1 cellular context compared by ENCODE assay signal in the genomic region with DNA sequence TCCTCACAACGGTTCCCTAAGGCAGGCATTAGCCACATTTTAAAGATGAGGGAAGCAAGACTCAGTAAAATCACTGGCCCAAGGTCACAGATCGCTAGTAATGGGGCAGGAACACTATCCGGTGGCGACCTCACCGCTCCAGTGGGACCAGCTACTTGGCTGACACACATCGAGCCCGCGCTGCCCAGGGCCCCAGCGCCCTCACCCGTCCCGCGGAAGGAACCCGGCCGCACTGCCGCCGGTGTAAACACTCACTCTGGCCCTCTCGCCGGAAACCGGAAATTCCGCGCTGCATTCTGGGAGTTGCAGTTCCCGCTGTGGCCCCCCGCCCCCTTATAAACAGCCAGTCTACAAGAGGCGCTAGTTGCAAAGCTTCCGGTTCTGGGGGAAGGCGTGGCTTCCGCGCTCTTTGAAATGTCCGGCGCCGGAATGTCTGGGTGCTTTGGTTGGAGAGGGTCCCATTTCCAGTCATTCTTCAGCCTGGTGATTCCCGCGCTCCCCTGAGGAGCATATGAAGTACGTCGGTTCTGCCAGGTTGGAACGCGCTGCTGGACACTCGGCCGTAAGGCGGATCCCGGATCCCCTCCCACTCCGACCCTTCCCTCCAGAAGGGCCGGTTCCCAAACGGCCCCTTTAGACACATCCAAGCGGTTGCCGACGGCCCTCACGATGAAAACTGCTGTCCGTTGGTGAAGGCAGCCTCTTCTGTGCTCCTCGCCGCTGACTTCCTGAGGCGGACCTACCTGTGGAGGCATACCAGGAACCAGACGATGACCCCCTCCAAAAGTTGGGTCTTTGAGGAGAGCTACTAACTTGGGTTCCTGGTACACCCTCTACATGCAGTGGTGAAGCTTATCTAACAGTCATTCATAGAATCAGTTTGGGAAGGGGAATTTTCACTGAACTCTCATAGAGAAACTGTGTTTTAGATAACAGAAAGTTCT.
TF ChIP-seq lines count a peak whose summit lies in the region.

A gene with protein sequence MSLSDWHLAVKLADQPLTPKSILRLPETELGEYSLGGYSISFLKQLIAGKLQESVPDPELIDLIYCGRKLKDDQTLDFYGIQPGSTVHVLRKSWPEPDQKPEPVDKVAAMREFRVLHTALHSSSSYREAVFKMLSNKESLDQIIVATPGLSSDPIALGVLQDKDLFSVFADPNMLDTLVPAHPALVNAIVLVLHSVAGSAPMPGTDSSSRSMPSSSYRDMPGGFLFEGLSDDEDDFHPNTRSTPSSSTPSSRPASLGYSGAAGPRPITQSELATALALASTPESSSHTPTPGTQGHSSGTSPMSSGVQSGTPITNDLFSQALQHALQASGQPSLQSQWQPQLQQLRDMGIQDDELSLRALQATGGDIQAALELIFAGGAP (minus strand): TSS at position 258 of the 944 bp plus-strand sequence. CDS start 2,293 bp downstream, outside the sequence.

TF ChIP-seq in HEK293, 187 proteins besides CTCF, POLR2A, EP300 and RAD21 (continued from another document and continues in another):
- TF ChIP-seq, protein P1, sequence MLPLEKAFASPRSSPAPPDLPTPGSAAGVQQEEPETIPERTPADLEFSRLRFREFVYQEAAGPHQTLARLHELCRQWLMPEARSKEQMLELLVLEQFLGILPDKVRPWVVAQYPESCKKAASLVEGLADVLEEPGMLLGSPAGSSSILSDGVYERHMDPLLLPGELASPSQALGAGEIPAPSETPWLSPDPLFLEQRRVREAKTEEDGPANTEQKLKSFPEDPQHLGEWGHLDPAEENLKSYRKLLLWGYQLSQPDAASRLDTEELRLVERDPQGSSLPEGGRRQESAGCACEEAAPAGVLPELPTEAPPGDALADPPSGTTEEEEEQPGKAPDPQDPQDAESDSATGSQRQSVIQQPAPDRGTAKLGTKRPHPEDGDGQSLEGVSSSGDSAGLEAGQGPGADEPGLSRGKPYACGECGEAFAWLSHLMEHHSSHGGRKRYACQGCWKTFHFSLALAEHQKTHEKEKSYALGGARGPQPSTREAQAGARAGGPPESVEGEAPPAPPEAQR (tag by site-specific recombination; IDR thresholded peaks at IDR 0.05) = no peak
- TF ChIP-seq, protein P2, sequence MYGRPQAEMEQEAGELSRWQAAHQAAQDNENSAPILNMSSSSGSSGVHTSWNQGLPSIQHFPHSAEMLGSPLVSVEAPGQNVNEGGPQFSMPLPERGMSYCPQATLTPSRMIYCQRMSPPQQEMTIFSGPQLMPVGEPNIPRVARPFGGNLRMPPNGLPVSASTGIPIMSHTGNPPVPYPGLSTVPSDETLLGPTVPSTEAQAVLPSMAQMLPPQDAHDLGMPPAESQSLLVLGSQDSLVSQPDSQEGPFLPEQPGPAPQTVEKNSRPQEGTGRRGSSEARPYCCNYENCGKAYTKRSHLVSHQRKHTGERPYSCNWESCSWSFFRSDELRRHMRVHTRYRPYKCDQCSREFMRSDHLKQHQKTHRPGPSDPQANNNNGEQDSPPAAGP (tag by site-specific recombination; IDR thresholded peaks at IDR 0.05) = peak; percentile 51; the same call in 1 of the 2 replicates
- TF ChIP-seq ZNF24 (tag by site-specific recombination; IDR thresholded peaks at IDR 0.05) = peak; percentile 80
- peak; percentile 86 for TF ChIP-seq KLF8 (tag by site-specific recombination; IDR thresholded peaks at IDR 0.05)
- TF ChIP-seq ZFP41 (tag by site-specific recombination; IDR thresholded peaks at IDR 0.05; ENCODE audit: borderline replicate concordance) = no peak
- no peak for TF ChIP-seq ZNF837 (tag by site-specific recombination; IDR thresholded peaks at IDR 0.05)
- TF ChIP-seq IKZF3 (tag by site-specific recombination; IDR thresholded peaks at IDR 0.05) = peak; percentile 78; the same call in 1 of the 2 replicates
- no peak for TF ChIP-seq YY2 (tag by site-specific recombination; IDR thresholded peaks at IDR 0.05)
- TF ChIP-seq ZNF175 (tag by site-specific recombination; IDR thresholded peaks at IDR 0.05) = no peak
- TF ChIP-seq ZNF311 (tag by site-specific recombination; IDR thresholded peaks at IDR 0.05; ENCODE audit: borderline replicate concordance) = no peak
- TF ChIP-seq TCF7L2 (IDR thresholded peaks at IDR 0.05; ENCODE audit: borderline replicate concordance, low read depth, low read length) = peak; percentile 92
- TF ChIP-seq ZNF214 (tag by site-specific recombination; IDR thresholded peaks at IDR 0.05; ENCODE audit: borderline replicate concordance) = no peak
- TF ChIP-seq, protein P3, sequence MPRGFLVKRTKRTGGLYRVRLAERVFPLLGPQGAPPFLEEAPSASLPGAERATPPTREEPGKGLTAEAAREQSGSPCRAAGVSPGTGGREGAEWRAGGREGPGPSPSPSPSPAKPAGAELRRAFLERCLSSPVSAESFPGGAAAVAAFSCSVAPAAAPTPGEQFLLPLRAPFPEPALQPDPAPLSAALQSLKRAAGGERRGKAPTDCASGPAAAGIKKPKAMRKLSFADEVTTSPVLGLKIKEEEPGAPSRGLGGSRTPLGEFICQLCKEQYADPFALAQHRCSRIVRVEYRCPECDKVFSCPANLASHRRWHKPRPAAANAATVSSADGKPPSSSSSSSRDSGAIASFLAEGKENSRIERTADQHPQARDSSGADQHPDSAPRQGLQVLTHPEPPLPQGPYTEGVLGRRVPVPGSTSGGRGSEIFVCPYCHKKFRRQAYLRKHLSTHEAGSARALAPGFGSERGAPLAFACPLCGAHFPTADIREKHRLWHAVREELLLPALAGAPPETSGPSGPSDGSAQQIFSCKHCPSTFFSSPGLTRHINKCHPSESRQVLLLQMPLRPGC (tag by site-specific recombination; IDR thresholded peaks at IDR 0.05) = peak; percentile 67
- TF ChIP-seq OVOL3 (tag by site-specific recombination; IDR thresholded peaks at IDR 0.05) = no peak; the same call in 1 of the 2 replicates
- TF ChIP-seq ZNF391 (tag by site-specific recombination; IDR thresholded peaks at IDR 0.05; ENCODE audit: borderline replicate concordance, low read depth) = peak; percentile 22; the same call in 1 of the 2 replicates
- no peak for TF ChIP-seq ZSCAN23 (tag by site-specific recombination; IDR thresholded peaks at IDR 0.05)
- 0 out of 2 replicates have a peak, but pooled peaks have one; percentile 5 for TF ChIP-seq ZNF184 (tag by site-specific recombination; IDR thresholded peaks at IDR 0.05)
- no peak for TF ChIP-seq ZNF350 (tag by site-specific recombination; IDR thresholded peaks at IDR 0.05)
- TF ChIP-seq ZFP37 (tag by site-specific recombination; IDR thresholded peaks at IDR 0.05) = peak; percentile 52; the same call in 1 of the 2 replicates
- no peak for TF ChIP-seq ZNF174 (tag by site-specific recombination; IDR thresholded peaks at IDR 0.05)
- TF ChIP-seq KLF9 (tag by site-specific recombination; IDR thresholded peaks at IDR 0.05; ENCODE audit: low read depth) = peak; percentile 95
- TF ChIP-seq, protein P4, sequence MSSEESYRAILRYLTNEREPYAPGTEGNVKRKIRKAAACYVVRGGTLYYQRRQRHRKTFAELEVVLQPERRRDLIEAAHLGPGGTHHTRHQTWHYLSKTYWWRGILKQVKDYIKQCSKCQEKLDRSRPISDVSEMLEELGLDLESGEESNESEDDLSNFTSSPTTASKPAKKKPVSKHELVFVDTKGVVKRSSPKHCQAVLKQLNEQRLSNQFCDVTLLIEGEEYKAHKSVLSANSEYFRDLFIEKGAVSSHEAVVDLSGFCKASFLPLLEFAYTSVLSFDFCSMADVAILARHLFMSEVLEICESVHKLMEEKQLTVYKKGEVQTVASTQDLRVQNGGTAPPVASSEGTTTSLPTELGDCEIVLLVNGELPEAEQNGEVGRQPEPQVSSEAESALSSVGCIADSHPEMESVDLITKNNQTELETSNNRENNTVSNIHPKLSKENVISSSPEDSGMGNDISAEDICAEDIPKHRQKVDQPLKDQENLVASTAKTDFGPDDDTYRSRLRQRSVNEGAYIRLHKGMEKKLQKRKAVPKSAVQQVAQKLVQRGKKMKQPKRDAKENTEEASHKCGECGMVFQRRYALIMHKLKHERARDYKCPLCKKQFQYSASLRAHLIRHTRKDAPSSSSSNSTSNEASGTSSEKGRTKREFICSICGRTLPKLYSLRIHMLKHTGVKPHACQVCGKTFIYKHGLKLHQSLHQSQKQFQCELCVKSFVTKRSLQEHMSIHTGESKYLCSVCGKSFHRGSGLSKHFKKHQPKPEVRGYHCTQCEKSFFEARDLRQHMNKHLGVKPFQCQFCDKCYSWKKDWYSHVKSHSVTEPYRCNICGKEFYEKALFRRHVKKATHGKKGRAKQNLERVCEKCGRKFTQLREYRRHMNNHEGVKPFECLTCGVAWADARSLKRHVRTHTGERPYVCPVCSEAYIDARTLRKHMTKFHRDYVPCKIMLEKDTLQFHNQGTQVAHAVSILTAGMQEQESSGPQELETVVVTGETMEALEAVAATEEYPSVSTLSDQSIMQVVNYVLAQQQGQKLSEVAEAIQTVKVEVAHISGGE (tag by site-specific recombination; conservative IDR thresholded peaks at IDR 0.05; ENCODE audit: low read depth) = peak; percentile 97
- TF ChIP-seq, protein P5, sequence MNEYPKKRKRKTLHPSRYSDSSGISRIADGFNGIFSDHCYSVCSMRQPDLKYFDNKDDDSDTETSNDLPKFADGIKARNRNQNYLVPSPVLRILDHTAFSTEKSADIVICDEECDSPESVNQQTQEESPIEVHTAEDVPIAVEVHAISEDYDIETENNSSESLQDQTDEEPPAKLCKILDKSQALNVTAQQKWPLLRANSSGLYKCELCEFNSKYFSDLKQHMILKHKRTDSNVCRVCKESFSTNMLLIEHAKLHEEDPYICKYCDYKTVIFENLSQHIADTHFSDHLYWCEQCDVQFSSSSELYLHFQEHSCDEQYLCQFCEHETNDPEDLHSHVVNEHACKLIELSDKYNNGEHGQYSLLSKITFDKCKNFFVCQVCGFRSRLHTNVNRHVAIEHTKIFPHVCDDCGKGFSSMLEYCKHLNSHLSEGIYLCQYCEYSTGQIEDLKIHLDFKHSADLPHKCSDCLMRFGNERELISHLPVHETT (tag by site-specific recombination; IDR thresholded peaks at IDR 0.05) = peak; percentile 70
- no peak for TF ChIP-seq ZNF132 (tag by site-specific recombination; IDR thresholded peaks at IDR 0.05; ENCODE audit: borderline replicate concordance)
- TF ChIP-seq, protein P6, sequence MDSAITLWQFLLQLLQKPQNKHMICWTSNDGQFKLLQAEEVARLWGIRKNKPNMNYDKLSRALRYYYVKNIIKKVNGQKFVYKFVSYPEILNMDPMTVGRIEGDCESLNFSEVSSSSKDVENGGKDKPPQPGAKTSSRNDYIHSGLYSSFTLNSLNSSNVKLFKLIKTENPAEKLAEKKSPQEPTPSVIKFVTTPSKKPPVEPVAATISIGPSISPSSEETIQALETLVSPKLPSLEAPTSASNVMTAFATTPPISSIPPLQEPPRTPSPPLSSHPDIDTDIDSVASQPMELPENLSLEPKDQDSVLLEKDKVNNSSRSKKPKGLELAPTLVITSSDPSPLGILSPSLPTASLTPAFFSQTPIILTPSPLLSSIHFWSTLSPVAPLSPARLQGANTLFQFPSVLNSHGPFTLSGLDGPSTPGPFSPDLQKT (IDR thresholded peaks at IDR 0.05; ENCODE audit: borderline replicate concordance, low read depth, low read length) = peak; percentile 79; the same call in 1 of the 2 replicates
- no peak for TF ChIP-seq ZFP3 (tag by site-specific recombination; IDR thresholded peaks at IDR 0.05; ENCODE audit: low read depth)
- peak; percentile 86; the same call in 1 of the 2 replicates for TF ChIP-seq ZNF2 (tag by site-specific recombination; IDR thresholded peaks at IDR 0.05)
- peak; percentile 27 for TF ChIP-seq WT1 (tag by site-specific recombination; IDR thresholded peaks at IDR 0.05)
- peak; percentile 79 for TF ChIP-seq GLIS1 (tag by site-specific recombination; IDR thresholded peaks at IDR 0.05)
- TF ChIP-seq ZNF112 (tag by site-specific recombination; IDR thresholded peaks at IDR 0.05) = peak; percentile 75
- TF ChIP-seq, protein P7, sequence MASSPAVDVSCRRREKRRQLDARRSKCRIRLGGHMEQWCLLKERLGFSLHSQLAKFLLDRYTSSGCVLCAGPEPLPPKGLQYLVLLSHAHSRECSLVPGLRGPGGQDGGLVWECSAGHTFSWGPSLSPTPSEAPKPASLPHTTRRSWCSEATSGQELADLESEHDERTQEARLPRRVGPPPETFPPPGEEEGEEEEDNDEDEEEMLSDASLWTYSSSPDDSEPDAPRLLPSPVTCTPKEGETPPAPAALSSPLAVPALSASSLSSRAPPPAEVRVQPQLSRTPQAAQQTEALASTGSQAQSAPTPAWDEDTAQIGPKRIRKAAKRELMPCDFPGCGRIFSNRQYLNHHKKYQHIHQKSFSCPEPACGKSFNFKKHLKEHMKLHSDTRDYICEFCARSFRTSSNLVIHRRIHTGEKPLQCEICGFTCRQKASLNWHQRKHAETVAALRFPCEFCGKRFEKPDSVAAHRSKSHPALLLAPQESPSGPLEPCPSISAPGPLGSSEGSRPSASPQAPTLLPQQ (tag by site-specific recombination; IDR thresholded peaks at IDR 0.05) = peak; percentile 93
- TF ChIP-seq MZF1 (tag by site-specific recombination; IDR thresholded peaks at IDR 0.05; ENCODE audit: borderline replicate concordance) = peak; percentile 75; the same call in 1 of the 2 replicates
- 0 out of 2 replicates have a peak, but pooled peaks have one; percentile 17 for TF ChIP-seq ZFHX2 (tag by site-specific recombination; conservative IDR thresholded peaks at IDR 0.05)
- TF ChIP-seq ZNF514 (tag by site-specific recombination; IDR thresholded peaks at IDR 0.05) = no peak
- TF ChIP-seq ZNF133 (tag by site-specific recombination; IDR thresholded peaks at IDR 0.05) = no peak
- TF ChIP-seq ZNF16 (tag by site-specific recombination; IDR thresholded peaks at IDR 0.05; ENCODE audit: low read depth) = no peak
- peak; percentile 86 for TF ChIP-seq SP7 (tag by site-specific recombination; IDR thresholded peaks at IDR 0.05)
- TF ChIP-seq ZNF830 (tag by site-specific recombination; IDR thresholded peaks at IDR 0.05; ENCODE audit: low read depth) = no peak
- TF ChIP-seq ZNF654 (tag by site-specific recombination; IDR thresholded peaks at IDR 0.05; ENCODE audit: low read depth) = 0 out of 2 replicates have a peak, but pooled peaks have one; percentile 7
- TF ChIP-seq, protein P8, sequence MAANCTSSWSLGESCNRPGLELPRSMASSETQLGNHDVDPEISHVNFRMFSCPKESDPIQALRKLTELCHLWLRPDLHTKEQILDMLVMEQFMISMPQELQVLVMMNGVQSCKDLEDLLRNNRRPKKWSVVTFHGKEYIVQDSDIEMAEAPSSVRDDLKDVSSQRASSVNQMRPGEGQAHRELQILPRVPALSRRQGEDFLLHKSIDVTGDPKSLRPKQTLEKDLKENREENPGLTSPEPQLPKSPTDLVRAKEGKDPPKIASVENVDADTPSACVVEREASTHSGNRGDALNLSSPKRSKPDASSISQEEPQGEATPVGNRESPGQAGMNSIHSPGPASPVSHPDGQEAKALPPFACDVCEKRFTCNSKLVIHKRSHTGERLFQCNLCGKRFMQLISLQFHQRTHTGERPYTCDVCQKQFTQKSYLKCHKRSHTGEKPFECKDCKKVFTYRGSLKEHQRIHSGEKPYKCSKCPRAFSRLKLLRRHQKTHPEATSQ (tag by site-specific recombination; IDR thresholded peaks at IDR 0.05) = peak; percentile 91
- no peak for TF ChIP-seq ZNF768 (tag by site-specific recombination; IDR thresholded peaks at IDR 0.05)
- TF ChIP-seq ZBTB20 (tag by site-specific recombination; IDR thresholded peaks at IDR 0.05) = peak; percentile 93
- peak; percentile 59 for TF ChIP-seq ZIC2 (tag by site-specific recombination; IDR thresholded peaks at IDR 0.05)
- peak; percentile 65; the same call in 1 of the 2 replicates for TF ChIP-seq REPIN1 (tag by site-specific recombination; IDR thresholded peaks at IDR 0.05; ENCODE audit: low read depth)
- no peak for TF ChIP-seq ZNF121 (tag by site-specific recombination; IDR thresholded peaks at IDR 0.05)
- TF ChIP-seq ZBTB8A (tag by site-specific recombination; IDR thresholded peaks at IDR 0.05) = peak; percentile 76
- peak; percentile 41; the same call in 1 of the 2 replicates for TF ChIP-seq ZSCAN30 (tag by site-specific recombination; IDR thresholded peaks at IDR 0.05)
- no peak for TF ChIP-seq ZNF549 (tag by site-specific recombination; IDR thresholded peaks at IDR 0.05)
